Comparison of ENCODE assay signal across 8 cellular contexts in genomic region chr7:130913721-130914588, GRCh38.
DNase-seq lines count a peak whose midpoint lies in the region; ATAC-seq, FAIRE-seq and TF ChIP-seq lines count a peak whose summit lies in the region.

No MANE protein-coding gene starts in this region.

- in situ Hi-C loops in astrocyte of the spinal cord (cut with HindIII; ENCODE audit: low sequenced_read_pairs): no loop called here

- FAIRE-seq in urothelium cell line (lab: Jason Lieb, UNC): no peak

- no peak for DNase-seq in AG10803 (ENCODE audit: low read depth)
- DNase-seq in HL-60 (ENCODE audit: low read depth in 1 of 2, low spot score in 1 of 2): peak in 1 of 2 experiments; percentile 80
- no peak for DNase-seq in astrocyte of the spinal cord (ENCODE audit: low read depth, low spot score)
- DNase-seq in kidney glomerular epithelial cell (lab: John Stamatoyannopoulos, UW): no peak
- no peak for DNase-seq in cerebellar nuclear complex (lab: John Stamatoyannopoulos, UW)
- DNase-seq in urothelium cell line (ENCODE audit: low spot score): no peak

- H3K27me3 ChIP-seq in HL-60 (ENCODE audit: insufficient read depth, poor library complexity, severe bottlenecking) (no peaks in the 10 kb centered on the region), mucosa of stomach (ENCODE audit: control insufficient read depth, insufficient read depth, low read length) (no peaks in the 10 kb centered on the region)

- no peaks in the 10 kb centered on the region for H3K9me3 ChIP-seq in mucosa of stomach (ENCODE audit: control insufficient read depth, low read length)

- ATAC-seq in GM18907 (IDR thresholded peaks at IDR 0.05; ENCODE audit: unreplicated experiment): no peak

- peak overlapping the region; percentile 91 for H3K27ac ChIP-seq in HL-60 (replicated peaks)

- H3K9ac ChIP-seq in mucosa of stomach (ENCODE audit: low read length): peak overlapping the region; percentile 81

- TF ChIP-seq CTCF in AG10803 (conservative IDR thresholded peaks at IDR 0.05; ENCODE audit: low read length) (no peak), HL-60 (IDR thresholded peaks at IDR 0.05; ENCODE audit: insufficient read depth, low read length) (no peak), astrocyte of the spinal cord (IDR thresholded peaks at IDR 0.05; ENCODE audit: low read depth, low read length) (no peak)

- peak overlapping the region; percentile 68 for H3K4me3 ChIP-seq in AG10803 (ENCODE audit: low read length)
- H3K4me3 ChIP-seq in HL-60 (replicated peaks; ENCODE audit: insufficient read depth, low read length): peak overlapping the region; percentile 52
- peak overlapping the region; percentile 62 for H3K4me3 ChIP-seq in astrocyte of the spinal cord (ENCODE audit: low read depth, low read length)
- H3K4me3 ChIP-seq in mucosa of stomach (ENCODE audit: low read length): peak overlapping the region; percentile 53

- no peaks in the 10 kb centered on the region for H3K36me3 ChIP-seq in mucosa of stomach (ENCODE audit: control insufficient read depth, insufficient read depth, low read length)

- H3K4me1 ChIP-seq in mucosa of stomach (ENCODE audit: control insufficient read depth, insufficient read depth, low read length): peaks cover 78% of the 10 kb centered on the region
